8 cellular contexts compared by ENCODE assay signal in genomic region chr3:100334340-100335136, GRCh38. TPM values are rescaled to one million over a fixed set of nuclear protein-coding genes. Genes with fewer than 3 reads are reported as not detected.
DNase-seq lines count a peak whose midpoint lies in the region; TF ChIP-seq lines count a peak whose summit lies in the region.

TSS of gene NIT2 (plus strand) at chr3:100334757. CDS start at chr3:100334792, 35 bp downstream.

- peak within 1 kb of the TSS; percentile 91 for H3K4me3 Mint-ChIP-seq in neural crest cell

- no peaks in the 10 kb centered on the region for H3K27me3 ChIP-seq in stomach smooth muscle (ENCODE audit: control insufficient read depth in 1 of 2, insufficient read depth in 2 of 2, low read length in 2 of 2)

- no peaks in the 10 kb centered on the region for H3K9me3 Mint-ChIP-seq in neural crest cell

- peak; percentile 73 for DNase-seq in H4 (ENCODE audit: low spot score)
- peak; percentile 58 for DNase-seq in LNCaP clone FGC (ENCODE audit: low read depth)
- DNase-seq in SIG-M5 treated with dmso at 0.1 percent for 504 hours (lab: John Stamatoyannopoulos, UW; ENCODE audit: unreplicated experiment) = peak; percentile 94
- DNase-seq in activated gamma-delta T cell treated with Interleukin-2 at 50 U/mL for 16 hours = peak; percentile 73
- peak; percentile 76 to 92 for DNase-seq in foreskin fibroblast
- DNase-seq in neural crest cell (ENCODE audit: low read depth, low spot score) = peak; percentile 72

- peaks cover 8% of the 10 kb centered on the region for H3K4me1 ChIP-seq in ES-I3 (ENCODE audit: insufficient read depth, low read length)
- H3K4me1 ChIP-seq in stomach smooth muscle (ENCODE audit: control insufficient read depth, insufficient read depth, low read length) = peaks cover 21% of the 10 kb centered on the region

- peaks cover 19% of the 10 kb centered on the region for H3K4me1 Mint-ChIP-seq in neural crest cell

- no peaks in the 10 kb centered on the region for H3K27me3 Mint-ChIP-seq in neural crest cell (ENCODE audit: low read depth)

- H3K4me3 ChIP-seq in LNCaP clone FGC (ENCODE audit: low read depth, low read length) (peak within 1 kb of the TSS; percentile 64), foreskin fibroblast (ENCODE audit: low read depth in 1 of 2, low read length in 2 of 2) (peak within 1 kb of the TSS; percentile 67 to 82), stomach smooth muscle (ENCODE audit: low read length in 2 of 2) (peak within 1 kb of the TSS; percentile 86 to 92)

- peak within 1 kb of the TSS; percentile 55 for H3K27ac ChIP-seq in stomach smooth muscle (ENCODE audit: low read length)

- H3K9me3 ChIP-seq in ES-I3 (ENCODE audit: control insufficient read depth, insufficient read depth, low read length) (no peaks in the 10 kb centered on the region), stomach smooth muscle (ENCODE audit: control insufficient read depth in 2 of 2, low read length in 2 of 2) (no peaks in the 10 kb centered on the region)

- TF ChIP-seq CTCF in LNCaP clone FGC (IDR thresholded peaks at IDR 0.05; ENCODE audit: control insufficient read depth, extremely low read depth, insufficient read depth) (peak; percentile 12; the same call in 1 of the 2 replicates), foreskin fibroblast (IDR thresholded peaks at IDR 0.05; ENCODE audit: low read depth, low read length) (no peak), neural crest cell (conservative IDR thresholded peaks at IDR 0.05) (no peak)

- H3K27ac Mint-ChIP-seq in neural crest cell (ENCODE audit: unreplicated experiment) = peak within 1 kb of the TSS; percentile 94

- H3K36me3 Mint-ChIP-seq in neural crest cell (ENCODE audit: low read depth) = no peaks in the 10 kb centered on the region

- H3K36me3 ChIP-seq in ES-I3 (ENCODE audit: insufficient read depth, low read length) (no peaks in the 10 kb centered on the region), stomach smooth muscle (ENCODE audit: control insufficient read depth in 2 of 2, insufficient read depth in 2 of 2, low read length in 2 of 2) (peaks cover 4 to 5% of the 10 kb centered on the region in 2 donors)

- H3K9ac ChIP-seq in ES-I3 (ENCODE audit: low read depth, low read length) (peak within 1 kb of the TSS; percentile 67), stomach smooth muscle (ENCODE audit: low read length in 2 of 2) (peak within 1 kb of the TSS; percentile 82 to 87)

RNA-seq across cellular contexts. Expression of gene NIT2, which starts in this region (rescaled TPM):
- total RNA-seq in H4 (2014; rRNA removed; shearing (Covaris generic)) = 33.6 and 47.0 TPM in 2 replicates
- total RNA-seq in neural crest cell = 41.5 and 44.8 TPM in 2 replicates

Comparison
In these comparisons a context has a peak if more than half of its experiments do, and no peak if none do; other contexts are left out.
1. Peak in every context shown above with its lines: DNase-seq, H3K4me3 ChIP-seq and H3K27ac ChIP-seq.